Comparison of ENCODE assay signal across 11 cellular contexts in genomic region chr19:53877361-53877766, GRCh38. TPM values are rescaled to one million over a fixed set of nuclear protein-coding genes. Genes with fewer than 3 reads are reported as not detected.
A peak's percentile ranks its signal among the peaks of the same experiment; 100 is the strongest.
DNase-seq lines count a peak whose midpoint lies in the region; ATAC-seq and TF ChIP-seq lines count a peak whose summit lies in the region.
"Had no signal": no experiment of that assay in that cellular context is flagged by ENCODE, and none has a peak within 500 bp of the region (broad histone marks: within the 10 kb centered on the region; RNA-seq: fewer than 3 reads in every experiment).

No MANE protein-coding gene starts in this region.

- CTCF ChIA-PET in activated CD8-positive, alpha-beta T cell treated with anti-CD3 and anti-CD28 coated beads for 36 hours (lab: Charles Lee), result no interaction called here

- peaks cover 20% of the 10 kb centered on the region for H3K36me3 Mint-ChIP-seq in IgD-negative memory B cell
- peaks cover 33% of the 10 kb centered on the region for H3K36me3 Mint-ChIP-seq in activated CD8-positive, alpha-beta T cell treated with anti-CD3 and anti-CD28 coated beads for 36 hours (ENCODE audit: low read depth)

- H3K4me3 ChIP-seq in BLaER1 treated with 17β-estradiol and CSF1 and Interleukin-3, amounts not matched to agents 10 nM and 100 nM, result peak overlapping the region in 3 of 10 experiments; percentile 5 to 19 (median 8); a peak in 2 of 20 replicates
- H3K4me3 ChIP-seq in fibroblast of villous mesenchyme (ENCODE audit: low read depth, low read length) (no peak overlapping the region), breast epithelium (no peak overlapping the region)
- H3K4me3 ChIP-seq: gastroesophageal sphincter, left ventricle myocardium inferior had no signal

- H3K9me3 Mint-ChIP-seq in IgD-negative memory B cell, result peaks cover 0 to 7% (median 4%) of the 10 kb centered on the region in 3 donors
- H3K9me3 Mint-ChIP-seq in activated CD8-positive, alpha-beta T cell treated with anti-CD3 and anti-CD28 coated beads for 36 hours, result no peaks in the 10 kb centered on the region

- TF ChIP-seq CTCF in activated CD8-positive, alpha-beta T cell treated with anti-CD3 and anti-CD28 coated beads for 36 hours (IDR thresholded peaks at IDR 0.05), result no peak
- TF ChIP-seq CTCF in fibroblast of villous mesenchyme (IDR thresholded peaks at IDR 0.05; ENCODE audit: insufficient read depth, low read depth, low read length), result no peak
- no peak for TF ChIP-seq CTCF in breast epithelium (IDR thresholded peaks at IDR 0.05)

- H3K4me3 Mint-ChIP-seq in IgD-negative memory B cell, result peak overlapping the region in 3 of 4 donors; percentile 2 to 68 (median 52)
- H3K4me3 Mint-ChIP-seq in activated CD8-positive, alpha-beta T cell treated with anti-CD3 and anti-CD28 coated beads for 36 hours, result peak overlapping the region; percentile 11

- H3K27ac Mint-ChIP-seq in IgD-negative memory B cell, result peak overlapping the region; percentile 81 to 90 (median 87)
- peak overlapping the region; percentile 43 for H3K27ac Mint-ChIP-seq in activated CD8-positive, alpha-beta T cell treated with anti-CD3 and anti-CD28 coated beads for 36 hours

- peaks cover 4% of the 10 kb centered on the region for H3K27me3 Mint-ChIP-seq in IgD-negative memory B cell
- H3K27me3 Mint-ChIP-seq in activated CD8-positive, alpha-beta T cell treated with anti-CD3 and anti-CD28 coated beads for 36 hours, result no peaks in the 10 kb centered on the region

- H3K4me1 ChIP-seq in BLaER1 treated with 17β-estradiol and CSF1 and Interleukin-3, amounts not matched to agents 10 nM and 100 nM, result peaks cover 78 to 99% (median 91%) of the 10 kb centered on the region in 10 experiments
- peaks cover 0 to 9% of the 10 kb centered on the region in 2 donors for H3K4me1 ChIP-seq in breast epithelium

- H3K4me2 ChIP-seq in BLaER1 treated with 17β-estradiol and CSF1 and Interleukin-3, amounts not matched to agents 10 nM and 100 nM, result peak overlapping the region; percentile 77 to 100 (median 96)

- H3K27ac ChIP-seq in BLaER1 treated with 17β-estradiol and CSF1 and Interleukin-3, amounts not matched to agents 10 nM and 100 nM, result peak overlapping the region in 8 of 11 experiments; percentile 14 to 97 (median 41); a peak in 13 of 22 replicates
- no peak overlapping the region for H3K27ac ChIP-seq in breast epithelium
- H3K27ac ChIP-seq: gastroesophageal sphincter, left ventricle myocardium inferior had no signal

- POLR2A ChIA-PET in activated CD8-positive, alpha-beta T cell treated with anti-CD3 and anti-CD28 coated beads for 36 hours (lab: Charles Lee), result interaction anchor here (0.8 to 2.3 kb wide), 2 partner anchors 10 to 15 kb away, joined by 3 to 18 read pairs; partner anchors contain the start of gene MYADM

- H3K9me3 ChIP-seq in BLaER1 treated with 17β-estradiol and CSF1 and Interleukin-3, amounts not matched to agents 10 nM and 100 nM (replicated peaks in 1 of 11), result no peaks in the 10 kb centered on the region
- no peaks in the 10 kb centered on the region for H3K9me3 ChIP-seq in breast epithelium
- H3K9me3 ChIP-seq: gastroesophageal sphincter, left ventricle myocardium inferior had no signal

- no peak for ATAC-seq in activated CD8-positive, alpha-beta T cell treated with anti-CD3 and anti-CD28 coated beads for 36 hours
- ATAC-seq in HG02885 (IDR thresholded peaks at IDR 0.05; ENCODE audit: poor library complexity, unreplicated experiment), result no peak
- ATAC-seq: gastroesophageal sphincter had no signal

- peaks cover 34 to 51% (median 49%) of the 10 kb centered on the region in 11 experiments for H4K20me1 ChIP-seq in BLaER1 treated with 17β-estradiol and CSF1 and Interleukin-3, amounts not matched to agents 10 nM and 100 nM

- H3K36me3 ChIP-seq in BLaER1 treated with 17β-estradiol and CSF1 and Interleukin-3, amounts not matched to agents 10 nM and 100 nM, result peaks cover 31 to 49% (median 47%) of the 10 kb centered on the region in 11 experiments
- H3K36me3 ChIP-seq in breast epithelium, result peaks cover 11% of the 10 kb centered on the region

- peak; percentile 61 for DNase-seq in activated CD8-positive, alpha-beta T cell treated with anti-CD3 and anti-CD28 coated beads for 36 hours
- DNase-seq in fibroblast of villous mesenchyme (ENCODE audit: low read depth), result peak; percentile 64
- no peak for DNase-seq in retina
- no peak for DNase-seq in activated CD4-positive, CD25-positive, alpha-beta regulatory T cell treated with anti-CD3 and anti-CD28 coated beads, Interleukin-2, amount 50 U/mL, for 72 hours
- DNase-seq in breast epithelium (ENCODE audit: low spot score in 2 of 2), result no peak
- DNase-seq: left ventricle myocardium inferior, NCI-H2081 treated with DMSO at 0.1 percent for 48 hours had no signal

- peaks cover 0 to 6% (median 0%) of the 10 kb centered on the region in 11 experiments; a peak in 5 of 22 replicates for H3K27me3 ChIP-seq in BLaER1 treated with 17β-estradiol and CSF1 and Interleukin-3, amounts not matched to agents 10 nM and 100 nM
- H3K27me3 ChIP-seq in breast epithelium, result peaks cover 0 to 14% of the 10 kb centered on the region in 2 donors

- intact Hi-C loops in activated CD8-positive, alpha-beta T cell treated with anti-CD3 and anti-CD28 coated beads for 36 hours (cut with micrococcal nuclease), result no loop called here
- intact Hi-C loops in breast epithelium (cut with DNase I; ENCODE audit: low total_unique reads), result loop anchor here (10.0 kb wide), 1 partner anchor 237 kb away; the partner anchor contains the start of genes PRPF31 and TFPT

- no peak for TF ChIP-seq POLR2A in breast epithelium (IDR thresholded peaks at IDR 0.05)

- peaks cover 18 to 33% (median 20%) of the 10 kb centered on the region in 3 donors for H3K4me1 Mint-ChIP-seq in IgD-negative memory B cell
- H3K4me1 Mint-ChIP-seq in activated CD8-positive, alpha-beta T cell treated with anti-CD3 and anti-CD28 coated beads for 36 hours (ENCODE audit: low read depth), result peaks cover 54% of the 10 kb centered on the region

- H3K9ac ChIP-seq in BLaER1 treated with 17β-estradiol and CSF1 and Interleukin-3, amounts not matched to agents 10 nM and 100 nM, result peak overlapping the region in 1 of 11 experiments; percentile 36; a peak in 1 of 22 replicates

RNA-seq across cellular contexts. Expression of gene PRKCG, which starts 4.6 kb away (rescaled TPM):
- polyA plus RNA-seq in IgD-negative memory B cell, result not detected
- total RNA-seq in activated CD8-positive, alpha-beta T cell treated with anti-CD3 and anti-CD28 coated beads for 36 hours, result under 1 TPM in 1 of 2 experiments, not detected in 1; 0.11 TPM
- under 0.01 and 0.43 TPM in 2 replicates for total RNA-seq in fibroblast of villous mesenchyme
- not detected for total RNA-seq in breast epithelium
- total RNA-seq: gastroesophageal sphincter, left ventricle myocardium inferior had no signal

RNA-seq across cellular contexts. Expression of gene MYADM, which starts 9.7 kb away (rescaled TPM):
- 47.0 TPM for polyA plus RNA-seq in IgD-negative memory B cell
- total RNA-seq in activated CD8-positive, alpha-beta T cell treated with anti-CD3 and anti-CD28 coated beads for 36 hours, result 10 to 100 TPM; 64.7 to 69.9 TPM
- total RNA-seq in fibroblast of villous mesenchyme (31.1 and 34.8 TPM in 2 replicates), breast epithelium (10 to 100 TPM; 30.2 to 54.6 (median 41.9) TPM)

RNA-seq across cellular contexts. Expression of gene CACNG7, which starts 31.7 kb away (rescaled TPM):
- not detected for polyA plus RNA-seq in IgD-negative memory B cell
- total RNA-seq in activated CD8-positive, alpha-beta T cell treated with anti-CD3 and anti-CD28 coated beads for 36 hours, result not detected
- total RNA-seq in fibroblast of villous mesenchyme (0.32 and 0.43 TPM in 2 replicates), breast epithelium (not detected)
- total RNA-seq: gastroesophageal sphincter, left ventricle myocardium inferior had no signal

RNA-seq across cellular contexts. Expression of gene NLRP12, which starts 53.2 kb away (rescaled TPM):
- 0.15 TPM for polyA plus RNA-seq in IgD-negative memory B cell
- total RNA-seq in activated CD8-positive, alpha-beta T cell treated with anti-CD3 and anti-CD28 coated beads for 36 hours, result under 1 TPM in 1 of 2 experiments, not detected in 1; 0.07 TPM
- total RNA-seq in fibroblast of villous mesenchyme (not detected in 2 replicates), breast epithelium (1 to 10 TPM in 1 of 3 donors, under 1 TPM in 2; 0.32 to 1.2 (median 0.66) TPM)

Comparison
In these comparisons a context has a peak if more than half of its experiments do, and no peak if none do; other contexts are left out.
1. H3K27ac ChIP-seq: peak in BLaER1 treated with 17β-estradiol and CSF1 and Interleukin-3, amounts not matched to agents 10 nM and 100 nM (8 of 11); none in breast epithelium (0 of 2).
2. DNase-seq: peak in activated CD8-positive, alpha-beta T cell treated with anti-CD3 and anti-CD28 coated beads for 36 hours (single experiment) and fibroblast of villous mesenchyme (single experiment); none in retina (single experiment), activated CD4-positive, CD25-positive, alpha-beta regulatory T cell treated with anti-CD3 and anti-CD28 coated beads, Interleukin-2, amount 50 U/mL, for 72 hours (single experiment) and breast epithelium (0 of 2).